In the genomic region with DNA sequence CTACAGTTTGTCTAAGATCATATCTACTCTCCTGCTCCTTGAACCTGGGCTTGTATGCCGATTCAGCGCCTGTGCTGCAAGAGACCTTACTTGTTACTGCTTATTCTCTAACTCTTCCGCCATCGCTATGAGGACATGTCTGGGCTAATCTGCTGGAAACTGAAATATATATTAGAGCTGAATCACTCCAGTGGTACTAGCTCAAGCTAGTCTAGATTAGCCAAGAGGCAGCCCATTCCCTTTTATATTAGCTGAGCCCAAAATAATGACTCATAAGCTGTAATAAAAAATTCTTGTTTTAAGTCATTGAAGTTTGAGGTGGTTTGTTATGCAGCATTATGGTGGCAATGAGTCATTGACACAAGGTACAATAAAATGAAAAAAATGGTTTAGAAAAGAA, we compare ENCODE assay signal across 15 cellular contexts. TPM values are rescaled to one million over a fixed set of nuclear protein-coding genes. Genes with fewer than 3 reads are reported as not detected.
A peak's percentile ranks its signal among the peaks of the same experiment; 100 is the strongest.
DNase-seq lines count a peak whose midpoint lies in the region; ATAC-seq and TF ChIP-seq lines count a peak whose summit lies in the region.
"Had no signal": no experiment of that assay in that cellular context is flagged by ENCODE, and none has a peak within 500 bp of the region (broad histone marks: within the 10 kb centered on the region; RNA-seq: fewer than 3 reads in every experiment).

No MANE protein-coding gene starts in this region.

- no peak overlapping the region for H3K27ac ChIP-seq in brain microvascular endothelial cell
- H3K27ac ChIP-seq: psoas muscle, SK-N-MC, VCaP had no signal

- H3K36me3 ChIP-seq in BJ (ENCODE audit: control insufficient read depth, insufficient read depth, low read length) (no peaks in the 10 kb centered on the region), brain microvascular endothelial cell (replicated peaks) (no peaks in the 10 kb centered on the region)

- H3K27me3 ChIP-seq in BJ (ENCODE audit: control insufficient read depth, insufficient read depth, low read length), result no peaks in the 10 kb centered on the region
- no peaks in the 10 kb centered on the region for H3K27me3 ChIP-seq in brain microvascular endothelial cell (replicated peaks)

- intact Hi-C loops in left ventricle myocardium superior (cut with micrococcal nuclease), result no loop called here

- H3K4me3 ChIP-seq in BJ (ENCODE audit: low read depth, low read length) (no peak overlapping the region), brain microvascular endothelial cell (ENCODE audit: low read depth, low read length) (no peak overlapping the region)
- H3K4me3 ChIP-seq: psoas muscle, SK-N-MC had no signal

- ATAC-seq in GM21737 (IDR thresholded peaks at IDR 0.05; ENCODE audit: unreplicated experiment) (no peak), GM18861 (IDR thresholded peaks at IDR 0.05; ENCODE audit: unreplicated experiment) (no peak), left ventricle myocardium superior (no peak)
- ATAC-seq: psoas muscle had no signal

- DNase-seq in BJ (ENCODE audit: low read depth) (peak; percentile 50), HPDE6-E6E7 (ENCODE audit: extremely low spot score) (peak; percentile 91), brain microvascular endothelial cell (peak; percentile 40), kidney tubule cell (ENCODE audit: low spot score) (peak; percentile 42), cortex of kidney (lab: John Stamatoyannopoulos, UW) (no peak), left ventricle myocardium superior (no peak)
- DNase-seq: activated T-cell treated with anti-CD3 and anti-CD28 coated beads for 4 hours; caudate nucleus; psoas muscle; stimulated activated CD4-positive, alpha-beta T cell treated with anti-CD3 and anti-CD28 coated beads, Interleukin-2, amount 100 ng/mL, for 48 hours; stimulated activated naive CD4-positive, alpha-beta T cell treated with Interleukin-2 at 50 U/mL for 16 hours had no signal

- CTCF ChIA-PET in BJ (lab: Yijun Ruan, JAX), result interaction anchor here (0.7 to 0.9 kb wide), 2 partner anchors 22 to 62 kb away, joined by 3 to 4 read pairs; no protein-coding TSS in a partner anchor

- in situ Hi-C loops in brain microvascular endothelial cell (cut with HindIII; ENCODE audit: low pct_ligation_motif_present, low sequenced_read_pairs), result no loop called here

- no peak for TF ChIP-seq CTCF in BJ (IDR thresholded peaks at IDR 0.05; ENCODE audit: insufficient read depth, low read depth, low read length)
- no peak for TF ChIP-seq CTCF in brain microvascular endothelial cell (IDR thresholded peaks at IDR 0.05; ENCODE audit: low read depth, low read length, missing control alignments)

- POLR2A ChIA-PET in BJ (lab: Charles Lee), result no interaction called here

RNA-seq across cellular contexts. Expression of a gene that starts 52.8 kb away (rescaled TPM):
- polyA plus RNA-seq in BJ (2011; rRNA removed), result 0.42 and 0.58 TPM in 2 replicates
- polyA minus RNA-seq in BJ (2011; rRNA and poly(A)+ RNA removed), result 0.28 and 1.3 TPM in 2 replicates
- 1.1 TPM for total RNA-seq in left ventricle myocardium superior

Comparison
In these comparisons a context has a peak if more than half of its experiments do, and no peak if none do; other contexts are left out.
1. DNase-seq: peak in BJ (single experiment), HPDE6-E6E7 (single experiment), brain microvascular endothelial cell (single experiment) and kidney tubule cell (single experiment); none in cortex of kidney (single experiment) and left ventricle myocardium superior (single experiment).